Comparison of ENCODE assay signal across 15 cellular contexts in genomic region chr19:15412832-15413231, GRCh38. TPM values are rescaled to one million over a fixed set of nuclear protein-coding genes. Genes with fewer than 3 reads are reported as not detected.
A peak's percentile ranks its signal among the peaks of the same experiment; 100 is the strongest.
DNase-seq lines count a peak whose midpoint lies in the region; ATAC-seq and TF ChIP-seq lines count a peak whose summit lies in the region.
"Had no signal": no experiment of that assay in that cellular context is flagged by ENCODE, and none has a peak within 500 bp of the region (broad histone marks: within the 10 kb centered on the region; RNA-seq: fewer than 3 reads in every experiment).

No MANE protein-coding gene starts in this region.

- H3K9me3 Mint-ChIP-seq in activated T-cell treated with anti-CD3 and anti-CD28 coated beads, Interleukin-2, amount 50 U/mL, for 24 hours: no peaks in the 10 kb centered on the region
- no peaks in the 10 kb centered on the region for H3K9me3 Mint-ChIP-seq in stimulated activated effector memory CD8-positive, alpha-beta T cell treated with anti-CD3 and anti-CD28 coated beads, Interleukin-12 subunit alpha, Interleukin-12 subunit beta, amount 100 ng/mL, for 72 hours
- H3K9me3 Mint-ChIP-seq: neural crest cell had no signal

- H3K27me3 ChIP-seq in esophagus squamous epithelium: no peaks in the 10 kb centered on the region

- H3K4me3 Mint-ChIP-seq in activated T-cell treated with anti-CD3 and anti-CD28 coated beads, Interleukin-2, amount 50 U/mL, for 24 hours: no peak overlapping the region
- H3K4me3 Mint-ChIP-seq in stimulated activated effector memory CD8-positive, alpha-beta T cell treated with anti-CD3 and anti-CD28 coated beads, Interleukin-12 subunit alpha, Interleukin-12 subunit beta, amount 100 ng/mL, for 72 hours: no peak overlapping the region
- H3K4me3 Mint-ChIP-seq: activated CD8-positive, alpha-beta memory T cell treated with anti-CD3 and anti-CD28 coated beads, Interleukin-2, amount 10 ng/mL, durations not matched to agents 7 days and 5 days; activated naive CD8-positive, alpha-beta T cell had no signal

- intact Hi-C loops in esophagus squamous epithelium (cut with DNase I): no loop called here

- no peaks in the 10 kb centered on the region for H3K9me3 ChIP-seq in esophagus squamous epithelium

- H3K4me1 ChIP-seq in esophagus squamous epithelium: peaks cover 16 to 94% (median 53%) of the 10 kb centered on the region in 3 donors

- peaks cover 58% of the 10 kb centered on the region for H3K4me1 Mint-ChIP-seq in activated T-cell treated with anti-CD3 and anti-CD28 coated beads, Interleukin-2, amount 50 U/mL, for 24 hours (ENCODE audit: low read depth)
- H3K4me1 Mint-ChIP-seq in stimulated activated effector memory CD8-positive, alpha-beta T cell treated with anti-CD3 and anti-CD28 coated beads, Interleukin-12 subunit alpha, Interleukin-12 subunit beta, amount 100 ng/mL, for 72 hours: peaks cover 37% of the 10 kb centered on the region

- 68 to 74% methylated on average over 4 of the region's 4 CpGs for WGBS in esophagus squamous epithelium, 2 donors

- peaks cover 67% of the 10 kb centered on the region for H3K36me3 Mint-ChIP-seq in activated T-cell treated with anti-CD3 and anti-CD28 coated beads, Interleukin-2, amount 50 U/mL, for 24 hours (ENCODE audit: low read depth)
- peaks cover 46% of the 10 kb centered on the region for H3K36me3 Mint-ChIP-seq in stimulated activated effector memory CD8-positive, alpha-beta T cell treated with anti-CD3 and anti-CD28 coated beads, Interleukin-12 subunit alpha, Interleukin-12 subunit beta, amount 100 ng/mL, for 72 hours

- H3K27me3 Mint-ChIP-seq in activated T-cell treated with anti-CD3 and anti-CD28 coated beads, Interleukin-2, amount 50 U/mL, for 24 hours: no peaks in the 10 kb centered on the region
- H3K27me3 Mint-ChIP-seq: activated CD8-positive, alpha-beta memory T cell treated with anti-CD3 and anti-CD28 coated beads, Interleukin-2, amount 10 ng/mL, durations not matched to agents 7 days and 5 days; activated naive CD8-positive, alpha-beta T cell had no signal

- no peak for ATAC-seq in stimulated activated effector memory CD8-positive, alpha-beta T cell treated with anti-CD3 and anti-CD28 coated beads, Interleukin-12 subunit alpha, Interleukin-12 subunit beta, amount 100 ng/mL, for 72 hours
- ATAC-seq in HG03025 (IDR thresholded peaks at IDR 0.05; ENCODE audit: low FRiP score, unreplicated experiment): no peak
- ATAC-seq: activated CD8-positive, alpha-beta memory T cell treated with anti-CD3 and anti-CD28 coated beads, Interleukin-2, amount 10 ng/mL, durations not matched to agents 7 days and 5 days had no signal

- peak overlapping the region; percentile 15 to 63 (median 50) for H3K27ac ChIP-seq in esophagus squamous epithelium

- no peak for TF ChIP-seq POLR2A in esophagus squamous epithelium (IDR thresholded peaks at IDR 0.05)

- H3K4me3 ChIP-seq in esophagus squamous epithelium: peak overlapping the region in 1 of 4 donors; percentile 4

- TF ChIP-seq CTCF in esophagus squamous epithelium (IDR thresholded peaks at IDR 0.05): no peak

- H3K36me3 ChIP-seq in esophagus squamous epithelium: peaks cover 0 to 58% (median 6%) of the 10 kb centered on the region in 3 donors

- peak overlapping the region; percentile 59 for H3K27ac Mint-ChIP-seq in activated T-cell treated with anti-CD3 and anti-CD28 coated beads, Interleukin-2, amount 50 U/mL, for 24 hours
- peak overlapping the region; percentile 52 for H3K27ac Mint-ChIP-seq in stimulated activated effector memory CD8-positive, alpha-beta T cell treated with anti-CD3 and anti-CD28 coated beads, Interleukin-12 subunit alpha, Interleukin-12 subunit beta, amount 100 ng/mL, for 72 hours
- H3K27ac Mint-ChIP-seq: activated CD8-positive, alpha-beta memory T cell treated with anti-CD3 and anti-CD28 coated beads, Interleukin-2, amount 10 ng/mL, durations not matched to agents 7 days and 5 days; activated naive CD8-positive, alpha-beta T cell had no signal

- no peak for DNase-seq in activated T-cell treated with anti-CD3 and anti-CD28 coated beads, Interleukin-2, amount 50 U/mL, for 24 hours
- DNase-seq in activated T-cell treated with anti-CD3 and anti-CD28 coated beads for 4 hours (no peak), NCI-H345 treated with DMSO at 0.1 percent for 48 hours (lab: John Stamatoyannopoulos, UW; ENCODE audit: unreplicated experiment) (peak; percentile 77), esophagus squamous epithelium (lab: John Stamatoyannopoulos, UW) (no peak), DMS114 treated with DMSO at 0.1 percent for 48 hours (lab: John Stamatoyannopoulos, UW; ENCODE audit: unreplicated experiment) (no peak), hepatic stellate cell (ENCODE audit: low spot score) (no peak)
- no peak for DNase-seq in stimulated activated effector memory CD8-positive, alpha-beta T cell treated with anti-CD3 and anti-CD28 coated beads, Interleukin-12 subunit alpha, Interleukin-12 subunit beta, amount 100 ng/mL, for 72 hours (ENCODE audit: low spot score in 2 of 2)
- DNase-seq: activated CD8-positive, alpha-beta memory T cell treated with anti-CD3 and anti-CD28 coated beads, Interleukin-2, amount 10 ng/mL, durations not matched to agents 7 days and 5 days; DMS79; foreskin melanocyte; kidney glomerular epithelial cell; SHP77 had no signal

RNA-seq across cellular contexts. Expression of gene AKAP8L, which starts 6.0 kb away (rescaled TPM):
- 10 to 100 TPM; 33.9 to 90.2 (median 63.4) TPM for total RNA-seq in esophagus squamous epithelium

RNA-seq across cellular contexts. Expression of gene AKAP8, which starts 33.2 kb away (rescaled TPM):
- 10 to 100 TPM; 17.4 to 32.4 (median 21.7) TPM for total RNA-seq in esophagus squamous epithelium

RNA-seq across cellular contexts. Expression of gene WIZ, which starts 36.9 kb away (rescaled TPM):
- 10 to 100 TPM; 17.2 to 36.5 (median 30.0) TPM for total RNA-seq in esophagus squamous epithelium

RNA-seq across cellular contexts. Expression of gene RASAL3, which starts 51.5 kb away (rescaled TPM):
- total RNA-seq in esophagus squamous epithelium: 1 to 10 TPM; 2.2 to 5.7 (median 2.9) TPM
- total RNA-seq: neural crest cell had no signal
